Comparison of ENCODE assay signal across 8 cellular contexts in genomic region chr1:9690440-9691107, GRCh38. TPM values are rescaled to one million over a fixed set of nuclear protein-coding genes. Genes with fewer than 3 reads are reported as not detected.
DNase-seq lines count a peak whose midpoint lies in the region; ATAC-seq, FAIRE-seq and TF ChIP-seq lines count a peak whose summit lies in the region.

No MANE protein-coding gene starts in this region.

- dilution Hi-C loops in endothelial cell of umbilical vein (cut with MboI; ENCODE audit: extremely low pct_ligation_motif_present, low sequenced_read_pairs), result no loop called here

- H3K79me2 ChIP-seq in endothelial cell of umbilical vein (ENCODE audit: control insufficient read depth, insufficient read depth, low read length) (no peaks in the 10 kb centered on the region), neural progenitor cell (ENCODE audit: low read depth) (no peaks in the 10 kb centered on the region)

- H3K27ac Mint-ChIP-seq in neural progenitor cell, result no peak overlapping the region

- H4K20me1 ChIP-seq in endothelial cell of umbilical vein (replicated peaks; ENCODE audit: control insufficient read depth, extremely low read depth, insufficient read depth, low read length), result no peaks in the 10 kb centered on the region
- H4K20me1 ChIP-seq in neural progenitor cell (ENCODE audit: low read depth), result peaks cover 22% of the 10 kb centered on the region

- POLR2A ChIA-PET in endothelial cell of umbilical vein (lab: Charles Lee), result no interaction called here

- peaks cover 4 to 12% of the 10 kb centered on the region in 2 experiments for H3K27me3 ChIP-seq in endothelial cell of umbilical vein (ENCODE audit: control insufficient read depth in 2 of 2, insufficient read depth in 2 of 2, low read length in 2 of 2)
- H3K27me3 ChIP-seq in neural progenitor cell, result peaks cover 56% of the 10 kb centered on the region

- H3K36me3 ChIP-seq in endothelial cell of umbilical vein (ENCODE audit: control insufficient read depth in 2 of 2, extremely low read depth in 1 of 2, insufficient read depth in 2 of 2, low read length in 2 of 2), result no peaks in the 10 kb centered on the region
- H3K36me3 ChIP-seq in neural progenitor cell, result no peaks in the 10 kb centered on the region

- peak overlapping the region; percentile 84 for H3K4me3 Mint-ChIP-seq in neural progenitor cell

- TSS peak; percentile 51 for BruUV-seq in endothelial cell of umbilical vein (replicated peaks; lab: Mats Ljungman, UMichigan)

- H3K27me3 Mint-ChIP-seq in neural progenitor cell (ENCODE audit: insufficient read depth, low read depth), result peaks cover 31% of the 10 kb centered on the region

- CTCF ChIA-PET in endothelial cell of umbilical vein (lab: Charles Lee), result interaction anchor here (1.5 to 2.8 kb wide), 3 partner anchors 9 to 74 kb away, joined by 3 to 10 read pairs (median 4); no protein-coding TSS in a partner anchor

- H3K4me1 ChIP-seq in endothelial cell of umbilical vein (ENCODE audit: control insufficient read depth, extremely low read depth, insufficient read depth, low read length), result peaks cover 25% of the 10 kb centered on the region
- peaks cover 19% of the 10 kb centered on the region for H3K4me1 ChIP-seq in neural progenitor cell

- no peaks in the 10 kb centered on the region for H3K9me1 ChIP-seq in endothelial cell of umbilical vein (replicated peaks; ENCODE audit: control insufficient read depth, extremely low read depth, insufficient read depth, low read length)

- H3K4me3 ChIP-seq in endothelial cell of umbilical vein (replicated peaks in 1 of 3; ENCODE audit: insufficient read depth in 1 of 3, low read depth in 1 of 3, low read length in 3 of 3) (peak overlapping the region in 1 of 3 experiments; percentile 51), neural progenitor cell (peak overlapping the region; percentile 78)

- no peaks in the 10 kb centered on the region for H3K36me3 Mint-ChIP-seq in neural progenitor cell

- FAIRE-seq in endothelial cell of umbilical vein (lab: Jason Lieb, UNC), result no peak

- TF ChIP-seq CTCF in endothelial cell of umbilical vein (IDR thresholded peaks at IDR 0.05; ENCODE audit: extremely low read depth in 1 of 2, insufficient read depth in 1 of 2, low read depth in 1 of 2, low read length in 2 of 2) (no peak), neural progenitor cell (IDR thresholded peaks at IDR 0.05) (no peak)

- peaks cover 24% of the 10 kb centered on the region for H3K4me1 Mint-ChIP-seq in neural progenitor cell

- peaks cover 45% of the 10 kb centered on the region for H3F3A ChIP-seq in neural progenitor cell (ENCODE audit: low read depth)

- H2AFZ ChIP-seq in endothelial cell of umbilical vein (ENCODE audit: low read depth, low read length) (no peak overlapping the region), neural progenitor cell (replicated peaks) (no peak overlapping the region)

- H3K9ac ChIP-seq in endothelial cell of umbilical vein (replicated peaks; ENCODE audit: extremely low read depth, insufficient read depth, low read length) (no peak overlapping the region), neural progenitor cell (no peak overlapping the region)

- intact Hi-C loops in endothelial cell of umbilical vein (cut with micrococcal nuclease), result no loop called here

- H3K9me3 ChIP-seq in endothelial cell of umbilical vein (replicated peaks; ENCODE audit: control insufficient read depth, insufficient read depth, low read length) (no peaks in the 10 kb centered on the region), neural progenitor cell (ENCODE audit: low read depth) (no peaks in the 10 kb centered on the region)

- DNase-seq in CD1c-positive myeloid dendritic cell (ENCODE audit: extremely low spot score) (peak; percentile 37), RPMI7951 (ENCODE audit: low read depth) (peak; percentile 34), endothelial cell of umbilical vein (ENCODE audit: low read depth, low spot score) (no peak), neural progenitor cell (ENCODE audit: low spot score) (peak; percentile 36), NCI-H446 treated with DMSO at 0.1 percent for 48 hours (lab: John Stamatoyannopoulos, UW) (no peak)
- DNase-seq in stimulated activated CD4-positive, alpha-beta T cell treated with anti-CD3 and anti-CD28 coated beads, Interleukin-4, amount 100 ng/mL, for 24 hours, result no peak

- no peak for TF ChIP-seq POLR2A in endothelial cell of umbilical vein (IDR thresholded peaks at IDR 0.05; ENCODE audit: low read depth, low read length)

- peak overlapping the region; percentile 14 for H3K4me2 ChIP-seq in endothelial cell of umbilical vein (ENCODE audit: insufficient read depth, low read length)
- H3K4me2 ChIP-seq in neural progenitor cell, result peak overlapping the region; percentile 100

- H3K27ac ChIP-seq in endothelial cell of umbilical vein (ENCODE audit: insufficient read depth, low read depth, low read length), result no peak overlapping the region
- H3K27ac ChIP-seq in neural progenitor cell, result no peak overlapping the region

- no peak for ATAC-seq in GM18907 (IDR thresholded peaks at IDR 0.05; ENCODE audit: unreplicated experiment)
- ATAC-seq in GM19023 (IDR thresholded peaks at IDR 0.05; ENCODE audit: unreplicated experiment), result no peak

- H3K9me3 Mint-ChIP-seq in neural progenitor cell, result no peaks in the 10 kb centered on the region

TF ChIP-seq in endothelial cell of umbilical vein, 7 proteins besides CTCF, POLR2A, EP300 and RAD21:
- TF ChIP-seq GATA2 (IDR thresholded peaks at IDR 0.05; ENCODE audit: insufficient read depth, insufficient read length, low read depth, low read length) (no peak), MAX (IDR thresholded peaks at IDR 0.05; ENCODE audit: insufficient read depth, insufficient read length) (no peak), EZH2 (IDR thresholded peaks at IDR 0.05; ENCODE audit: borderline replicate concordance, low read depth, low read length, severe bottlenecking) (no peak), POLR2AphosphoS5 (IDR thresholded peaks at IDR 0.05; ENCODE audit: insufficient read depth, low read depth, low read length) (no peak), JUN (IDR thresholded peaks at IDR 0.05; ENCODE audit: borderline replicate concordance, insufficient read depth, insufficient read length, low read depth) (no peak), FOS (IDR thresholded peaks at IDR 0.05; ENCODE audit: borderline replicate concordance, insufficient read depth, low read length) (no peak), MYC (IDR thresholded peaks at IDR 0.05; ENCODE audit: low read depth, low read length) (no peak)

RNA-seq across cellular contexts. Expression of gene PIK3CD, which starts 39.0 kb away (rescaled TPM):
- total RNA-seq in RPMI7951 (2014; rRNA removed; shearing (Covaris generic)), result 16.1 and 16.7 TPM in 2 replicates
- 5.2 and 7.3 TPM in 2 replicates for total RNA-seq in endothelial cell of umbilical vein
- 3.5 and 3.9 TPM in 2 replicates for polyA plus RNA-seq in endothelial cell of umbilical vein
- polyA plus RNA-seq in endothelial cell of umbilical vein (2011; cell fraction: cytosol; rRNA removed), result 2.9 and 3.2 TPM in 2 replicates
- polyA plus RNA-seq in endothelial cell of umbilical vein (2011; cell fraction: nucleus; rRNA removed), result 11.2 and 14.6 TPM in 2 replicates
- polyA plus RNA-seq in endothelial cell of umbilical vein (2012), result 5.4 and 5.7 TPM in 2 replicates
- polyA minus RNA-seq in endothelial cell of umbilical vein, result 5.0 and 5.3 TPM in 2 replicates
- 1.0 TPM for polyA minus RNA-seq in endothelial cell of umbilical vein (2011; cell fraction: cytosol; rRNA and poly(A)+ RNA removed)
- polyA minus RNA-seq in endothelial cell of umbilical vein (2011; cell fraction: nucleus; rRNA and poly(A)+ RNA removed), result 5.0 and 5.8 TPM in 2 replicates
- 5.0 and 8.8 TPM in 2 replicates for total RNA-seq in neural progenitor cell (ENCODE audit: low replicate concordance)

Comparison
In these comparisons a context has a peak if more than half of its experiments do, and no peak if none do; other contexts are left out.
1. DNase-seq: peak in CD1c-positive myeloid dendritic cell (single experiment), RPMI7951 (single experiment) and neural progenitor cell (single experiment); none in endothelial cell of umbilical vein (single experiment), NCI-H446 treated with DMSO at 0.1 percent for 48 hours (single experiment) and stimulated activated CD4-positive, alpha-beta T cell treated with anti-CD3 and anti-CD28 coated beads, Interleukin-4, amount 100 ng/mL, for 24 hours (single experiment).